12 cellular contexts compared by ENCODE assay signal in the genomic region with DNA sequence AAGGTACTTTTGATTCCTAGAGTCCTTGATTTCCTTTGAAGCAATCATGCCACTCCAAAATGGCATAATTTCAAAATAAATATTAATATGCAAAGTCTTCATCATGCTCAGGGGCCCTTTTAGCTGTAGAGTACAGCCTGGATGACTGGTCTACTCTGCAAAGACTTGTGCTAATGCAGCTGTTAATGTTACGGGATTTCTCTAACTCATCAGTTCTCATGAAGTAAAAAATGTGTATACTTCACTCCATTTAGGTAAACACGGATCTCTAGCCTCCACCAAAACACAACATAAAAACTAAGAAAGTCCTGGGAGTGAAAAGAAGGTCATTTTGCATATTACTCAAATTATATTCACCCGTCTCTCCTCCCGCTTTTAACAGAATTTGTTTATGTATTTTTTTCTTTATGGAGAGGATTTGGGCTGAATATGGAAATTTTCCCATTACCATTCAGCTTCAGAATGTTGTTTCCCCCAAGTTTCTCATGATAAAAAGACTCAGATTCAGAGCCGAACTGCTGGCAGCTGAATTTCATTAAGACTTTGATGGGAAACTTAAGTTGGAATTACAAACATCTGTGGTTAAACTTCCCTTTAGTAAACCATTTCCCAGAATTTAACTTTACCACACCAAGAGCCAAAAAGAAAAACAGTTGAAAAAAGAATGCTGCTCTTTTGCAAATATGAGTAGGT. TPM values are rescaled to one million over a fixed set of nuclear protein-coding genes. Genes with fewer than 3 reads are reported as not detected.
A peak's percentile ranks its signal among the peaks of the same experiment; 100 is the strongest.
DNase-seq lines count a peak whose midpoint lies in the region; ATAC-seq and TF ChIP-seq lines count a peak whose summit lies in the region.
"Had no signal": no experiment of that assay in that cellular context is flagged by ENCODE, and none has a peak within 500 bp of the region (broad histone marks: within the 10 kb centered on the region; RNA-seq: fewer than 3 reads in every experiment).

No MANE protein-coding gene starts in this region.

- no peaks in the 10 kb centered on the region for H3K36me3 Mint-ChIP-seq in CD8-positive, alpha-beta T cell

- ATAC-seq in CD8-positive, alpha-beta T cell, result no peak
- ATAC-seq: Panc1 had no signal

- H3K4me2 ChIP-seq in fibroblast of lung (ENCODE audit: extremely low read depth, insufficient read depth, low read length) (peak overlapping the region; percentile 50), parathyroid adenoma (ENCODE audit: low read length) (no peak overlapping the region)

- H3K27ac ChIP-seq in Peyer's patch (peak overlapping the region; percentile 34 to 84 (median 52)), fibroblast of lung (ENCODE audit: insufficient read depth, low read length) (peak overlapping the region; percentile 91), parathyroid adenoma (peak overlapping the region; percentile 40)
- H3K27ac ChIP-seq in CD8-positive, alpha-beta T cell (ENCODE audit: low read depth, low read length), result no peak overlapping the region

- H2AFZ ChIP-seq in fibroblast of lung (ENCODE audit: low read length) (no peak overlapping the region), parathyroid adenoma (no peak overlapping the region)

- H3K27me3 ChIP-seq in Peyer's patch (no peaks in the 10 kb centered on the region), fibroblast of lung (ENCODE audit: control insufficient read depth, insufficient read depth, low read length) (no peaks in the 10 kb centered on the region), parathyroid adenoma (ENCODE audit: control insufficient read depth, insufficient read depth, low read length) (no peaks in the 10 kb centered on the region)
- no peaks in the 10 kb centered on the region for H3K27me3 ChIP-seq in CD8-positive, alpha-beta T cell (ENCODE audit: insufficient read depth, low read length)

- H3K9me3 ChIP-seq in Peyer's patch (no peaks in the 10 kb centered on the region), fibroblast of lung (ENCODE audit: control insufficient read depth, insufficient read depth, low read depth, low read length) (no peaks in the 10 kb centered on the region), parathyroid adenoma (ENCODE audit: control insufficient read depth, low read length) (no peaks in the 10 kb centered on the region)
- H3K9me3 ChIP-seq in CD8-positive, alpha-beta T cell (ENCODE audit: low read length), result no peaks in the 10 kb centered on the region

- no peak overlapping the region for H3K9ac ChIP-seq in fibroblast of lung (ENCODE audit: insufficient read depth, low read length)
- H3K9ac ChIP-seq in parathyroid adenoma, result no peak overlapping the region

- no peak overlapping the region for H3K4me3 Mint-ChIP-seq in CD8-positive, alpha-beta T cell

- intact Hi-C loops in CD8-positive, alpha-beta T cell (cut with DNase I, micrococcal nuclease), result no loop called here

- TF ChIP-seq CTCF in AG04449 (IDR thresholded peaks at IDR 0.05; ENCODE audit: insufficient read depth, low read length, missing control alignments), result no peak
- no peak for TF ChIP-seq CTCF in Peyer's patch (IDR thresholded peaks at IDR 0.05)
- no peak for TF ChIP-seq CTCF in fibroblast of lung (conservative IDR thresholded peaks at IDR 0.05 in 1 of 2, IDR thresholded peaks at IDR 0.05 in 1 of 2; ENCODE audit: low read depth in 1 of 2, low read length in 2 of 2)
- TF ChIP-seq CTCF in parathyroid adenoma (IDR thresholded peaks at IDR 0.05), result no peak
- no peak for TF ChIP-seq CTCF in CD8-positive, alpha-beta T cell (IDR thresholded peaks at IDR 0.05)

- CTCF ChIA-PET in AG04449 (lab: Yijun Ruan, JAX), result interaction anchor here (1.4 to 1.7 kb wide), 2 partner anchors 12 to 65 kb away, joined by 3 to 6 read pairs; no protein-coding TSS in a partner anchor
- CTCF ChIA-PET in CD8-positive, alpha-beta T cell (lab: Charles Lee), result interaction anchor here (1.0 kb wide), 1 partner anchor 65 kb away, joined by 3 read pairs; no protein-coding TSS in a partner anchor

- POLR2A ChIA-PET in AG04449 (lab: Yijun Ruan, JAX), result no interaction called here
- POLR2A ChIA-PET in CD8-positive, alpha-beta T cell (lab: Charles Lee), result no interaction called here

- no peaks in the 10 kb centered on the region for H3K36me3 ChIP-seq in Peyer's patch
- H3K36me3 ChIP-seq in fibroblast of lung (ENCODE audit: control insufficient read depth, insufficient read depth, low read length), result peaks cover 8% of the 10 kb centered on the region
- no peaks in the 10 kb centered on the region for H3K36me3 ChIP-seq in parathyroid adenoma (ENCODE audit: control insufficient read depth, insufficient read depth, low read length)
- no peaks in the 10 kb centered on the region for H3K36me3 ChIP-seq in CD8-positive, alpha-beta T cell (ENCODE audit: insufficient read depth, low read length)

- H3K27me3 Mint-ChIP-seq in CD8-positive, alpha-beta T cell (ENCODE audit: low read depth), result peaks cover 10% of the 10 kb centered on the region

- H3K9me3 Mint-ChIP-seq in CD8-positive, alpha-beta T cell, result no peaks in the 10 kb centered on the region

- TF ChIP-seq POLR2A in Peyer's patch (IDR thresholded peaks at IDR 0.05), result no peak

- H3K27ac Mint-ChIP-seq in CD8-positive, alpha-beta T cell, result no peak overlapping the region

- peaks cover 0 to 23% (median 0%) of the 10 kb centered on the region in 4 donors for H3K4me1 ChIP-seq in Peyer's patch
- peaks cover 27% of the 10 kb centered on the region for H3K4me1 ChIP-seq in fibroblast of lung (ENCODE audit: control insufficient read depth, extremely low read depth, insufficient read depth, low read length)
- H3K4me1 ChIP-seq in parathyroid adenoma, result no peaks in the 10 kb centered on the region
- H3K4me1 ChIP-seq in CD8-positive, alpha-beta T cell (ENCODE audit: insufficient read depth, low read length), result no peaks in the 10 kb centered on the region

- peaks cover 14% of the 10 kb centered on the region for H3K4me1 Mint-ChIP-seq in CD8-positive, alpha-beta T cell (ENCODE audit: low read depth)

- peak; percentile 88 for DNase-seq in AG04449 (ENCODE audit: low read depth, low spot score)
- DNase-seq in Peyer's patch, result no peak
- peak; percentile 93 to 96 for DNase-seq in fibroblast of lung (ENCODE audit: low read depth in 2 of 2)
- DNase-seq in CD8-positive, alpha-beta T cell, result no peak
- DNase-seq in RKO (ENCODE audit: low spot score), result no peak
- DNase-seq in COR-L47 (lab: John Stamatoyannopoulos, UW), result no peak
- no peak for DNase-seq in effector CD8-positive, alpha-beta T cell (lab: John Stamatoyannopoulos, UW)
- DNase-seq: erythroblast, kidney glomerular epithelial cell, NCI-H2171 had no signal

- H4K20me1 ChIP-seq in fibroblast of lung (ENCODE audit: control insufficient read depth, extremely low read depth, insufficient read depth, low read length), result no peaks in the 10 kb centered on the region

- no peak overlapping the region for H3K4me3 ChIP-seq in AG04449 (ENCODE audit: low read depth, low read length)
- no peak overlapping the region for H3K4me3 ChIP-seq in Peyer's patch
- H3K4me3 ChIP-seq in fibroblast of lung (replicated peaks in 1 of 4; ENCODE audit: control extremely low read depth in 1 of 4, insufficient read depth in 1 of 4, low read depth in 3 of 4, low read length in 4 of 4), result peak overlapping the region in 1 of 4 experiments; percentile 3
- no peak overlapping the region for H3K4me3 ChIP-seq in parathyroid adenoma (ENCODE audit: low read depth, low read length)
- no peak overlapping the region for H3K4me3 ChIP-seq in CD8-positive, alpha-beta T cell (ENCODE audit: low read depth, low read length)

- H3K79me2 ChIP-seq in fibroblast of lung (ENCODE audit: control insufficient read depth, insufficient read depth, low read length), result peaks cover 86% of the 10 kb centered on the region
- no peaks in the 10 kb centered on the region for H3K79me2 ChIP-seq in parathyroid adenoma

RNA-seq across cellular contexts. Expression of a gene that starts 8.7 kb away (rescaled TPM):
- total RNA-seq in Peyer's patch, result 10 to 100 TPM in 3 of 4 donors, 1 to 10 TPM in 1; 10.0 to 99.0 (median 28.9) TPM
- 494 and 636 TPM in 2 replicates for total RNA-seq in fibroblast of lung
- polyA plus RNA-seq in fibroblast of lung, result 183 and 662 TPM in 2 replicates
- polyA plus RNA-seq in fibroblast of lung (2012), result 153 and 500 TPM in 2 replicates
- polyA minus RNA-seq in fibroblast of lung (ENCODE audit: low replicate concordance), result 336 and 720 TPM in 2 replicates
- not detected for total RNA-seq in CD8-positive, alpha-beta T cell

Comparison
In these comparisons a context has a peak if more than half of its experiments do, and no peak if none do; other contexts are left out.
1. DNase-seq: peak in AG04449 (single experiment) and fibroblast of lung (2 of 2); none in Peyer's patch (0 of 3), CD8-positive, alpha-beta T cell (0 of 7), RKO (single experiment), COR-L47 (single experiment) and effector CD8-positive, alpha-beta T cell (single experiment).
2. RNA of a gene that starts 8.7 kb away (total RNA-seq): 494 to 636 TPM in fibroblast of lung and 10.0 to 99.0 TPM in Peyer's patch; not detected in CD8-positive, alpha-beta T cell; every median in the first group is over 10 times any median in the second.